8 cellular contexts compared by ENCODE assay signal in the genomic region with DNA sequence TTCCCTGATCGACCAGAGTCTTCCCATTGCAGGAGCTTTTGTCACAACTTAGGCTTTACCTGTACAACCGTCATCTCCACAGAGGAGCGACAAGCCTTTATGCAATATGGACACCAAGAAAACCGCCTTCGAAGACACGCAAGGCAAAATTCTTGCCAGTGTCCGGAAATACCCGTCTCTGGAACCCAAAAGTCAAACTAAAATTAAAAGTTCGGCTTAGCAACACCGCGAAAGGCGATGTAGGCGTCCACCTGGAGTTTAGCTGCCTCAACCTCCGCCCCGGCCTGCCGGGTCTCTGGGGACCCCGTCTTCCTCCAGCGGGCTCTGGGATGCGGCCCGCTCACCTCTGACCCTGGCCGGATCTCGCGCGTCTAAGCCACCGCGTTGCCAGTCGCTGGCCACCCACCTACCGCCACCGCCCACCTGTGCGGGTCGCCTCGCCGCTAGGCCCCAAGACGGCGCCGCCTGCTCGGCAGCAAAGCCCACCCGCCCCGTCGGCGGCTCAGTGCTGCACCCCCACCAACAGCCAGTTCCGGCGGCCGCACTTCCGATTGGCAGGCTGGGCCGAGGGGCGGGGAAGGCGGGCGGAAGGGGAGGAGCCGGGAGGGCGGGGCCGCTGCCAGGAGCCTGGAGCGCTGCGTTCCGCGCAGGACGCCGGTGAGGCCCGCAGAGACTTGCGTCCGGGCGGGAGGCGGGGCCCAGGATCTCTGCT. TPM values are rescaled to one million over a fixed set of nuclear protein-coding genes. Genes with fewer than 3 reads are reported as not detected.
DNase-seq lines count a peak whose midpoint lies in the region; ATAC-seq, FAIRE-seq and TF ChIP-seq lines count a peak whose summit lies in the region.

A gene (minus strand): TSS at position 553 of the 712 bp plus-strand sequence. CDS start 8,198 bp downstream, outside the sequence.

- H3K27ac ChIP-seq in parathyroid adenoma (peak within 1 kb of the TSS; percentile 79), tibial artery (peak within 1 kb of the TSS; percentile 91 to 95)

- peaks cover 40% of the 10 kb centered on the region for H3K4me1 Mint-ChIP-seq in activated naive CD8-positive, alpha-beta T cell treated with anti-CD3 and anti-CD28 coated beads, Interleukin-2, amount 50 U/mL, for 24 hours

- H3K36me3 ChIP-seq in parathyroid adenoma (ENCODE audit: control insufficient read depth, insufficient read depth, low read length) (no peaks in the 10 kb centered on the region), tibial artery (no peaks in the 10 kb centered on the region)

- peak within 1 kb of the TSS; percentile 87 for H2AFZ ChIP-seq in parathyroid adenoma

- peak; percentile 98 for ATAC-seq in HG02763 (IDR thresholded peaks at IDR 0.05; ENCODE audit: unreplicated experiment)
- ATAC-seq in activated naive CD8-positive, alpha-beta T cell treated with anti-CD3 and anti-CD28 coated beads, Interleukin-2, amount 50 U/mL, for 24 hours, result peak; percentile 99
- peak; percentile 99 for ATAC-seq in Right ventricle myocardium superior (ENCODE audit: poor library complexity)

- TF ChIP-seq CTCF in parathyroid adenoma (IDR thresholded peaks at IDR 0.05) (no peak), tibial artery (IDR thresholded peaks at IDR 0.05) (no peak)

- H3K9me3 Mint-ChIP-seq in activated naive CD8-positive, alpha-beta T cell treated with anti-CD3 and anti-CD28 coated beads, Interleukin-2, amount 50 U/mL, for 24 hours, result no peaks in the 10 kb centered on the region

- H3K79me2 ChIP-seq in parathyroid adenoma, result peaks cover 16% of the 10 kb centered on the region

- H3K4me3 ChIP-seq in parathyroid adenoma (ENCODE audit: low read depth, low read length), result peak within 1 kb of the TSS; percentile 98
- peak within 1 kb of the TSS; percentile 91 for H3K4me3 ChIP-seq in tibial artery

- H3K4me2 ChIP-seq in parathyroid adenoma (ENCODE audit: low read length), result peak within 1 kb of the TSS; percentile 79

- H3K9ac ChIP-seq in parathyroid adenoma, result peak within 1 kb of the TSS; percentile 50

- H3K27me3 ChIP-seq in parathyroid adenoma (ENCODE audit: control insufficient read depth, insufficient read depth, low read length) (no peaks in the 10 kb centered on the region), tibial artery (no peaks in the 10 kb centered on the region)

- no peaks in the 10 kb centered on the region for H3K27me3 Mint-ChIP-seq in activated naive CD8-positive, alpha-beta T cell treated with anti-CD3 and anti-CD28 coated beads, Interleukin-2, amount 50 U/mL, for 24 hours

- peak; percentile 75 for DNase-seq in GM12891 (ENCODE audit: insufficient read length, low spot score)
- peak; percentile 86 to 91 (median 90) for DNase-seq in NCI-H1417 (lab: John Stamatoyannopoulos, UW)
- DNase-seq in SW480 (ENCODE audit: low spot score), result peak; percentile 90
- DNase-seq in activated naive CD8-positive, alpha-beta T cell treated with anti-CD3 and anti-CD28 coated beads, Interleukin-2, amount 50 U/mL, for 24 hours, result peak; percentile 96
- peak; percentile 96 for DNase-seq in Right ventricle myocardium superior
- DNase-seq in tibial artery, result peak; percentile 89 to 95

- peak within 1 kb of the TSS; percentile 91 for H3K4me3 Mint-ChIP-seq in activated naive CD8-positive, alpha-beta T cell treated with anti-CD3 and anti-CD28 coated beads, Interleukin-2, amount 50 U/mL, for 24 hours

- peaks cover 22% of the 10 kb centered on the region for H3K36me3 Mint-ChIP-seq in activated naive CD8-positive, alpha-beta T cell treated with anti-CD3 and anti-CD28 coated beads, Interleukin-2, amount 50 U/mL, for 24 hours (ENCODE audit: low read depth)

- no peaks in the 10 kb centered on the region for H3K4me1 ChIP-seq in parathyroid adenoma
- peaks cover 0 to 24% (median 15%) of the 10 kb centered on the region in 4 donors for H3K4me1 ChIP-seq in tibial artery

- H3K27ac Mint-ChIP-seq in activated naive CD8-positive, alpha-beta T cell treated with anti-CD3 and anti-CD28 coated beads, Interleukin-2, amount 50 U/mL, for 24 hours, result peak within 1 kb of the TSS; percentile 96

- TF ChIP-seq POLR2A in GM12891 (IDR thresholded peaks at IDR 0.05; ENCODE audit: low read depth, low read length), result peak; percentile 52; the same call in 1 of the 2 replicates

- intact Hi-C loops in Right ventricle myocardium superior (cut with DNase I), result no loop called here
- intact Hi-C loops in tibial artery (cut with DNase I; ENCODE audit: low total_unique reads), result no loop called here

- FAIRE-seq in GM12891 (lab: Jason Lieb, UNC), result peak; percentile 94

- no peaks in the 10 kb centered on the region for H3K9me3 ChIP-seq in parathyroid adenoma (ENCODE audit: control insufficient read depth, low read length)
- H3K9me3 ChIP-seq in tibial artery, result no peaks in the 10 kb centered on the region

TF ChIP-seq in GM12891, 5 proteins besides CTCF, POLR2A, EP300 and RAD21:
- TF ChIP-seq PAX5 (IDR thresholded peaks at IDR 0.05; ENCODE audit: insufficient read depth, low read length, severe bottlenecking) (no peak), POLR2AphosphoS5 (IDR thresholded peaks at IDR 0.05; ENCODE audit: low read depth, low read length) (peak; percentile 86), POU2F2 (IDR thresholded peaks at IDR 0.05; ENCODE audit: low read depth, low read length) (peak; percentile 21; the same call in 1 of the 2 replicates), TAF1 (IDR thresholded peaks at IDR 0.05; ENCODE audit: low read depth, low read length) (peak; percentile 26; the same call in 1 of the 2 replicates), SPI1 (IDR thresholded peaks at IDR 0.05; ENCODE audit: low read depth, low read length) (no peak)

RNA-seq across cellular contexts. Expression of the gene that starts here (rescaled TPM):
- 28.0 TPM for polyA plus RNA-seq in GM12891 (2012; ENCODE audit: low read depth, missing spikeins)
- total RNA-seq in Right ventricle myocardium superior, result 23.3 TPM

Comparison
In these comparisons a context has a peak if more than half of its experiments do, and no peak if none do; other contexts are left out.
1. Peak in every context shown above with its lines: DNase-seq, ATAC-seq, H3K4me3 ChIP-seq and H3K27ac ChIP-seq.